ENCODE assay signal across 8 cellular contexts in the genomic region with DNA sequence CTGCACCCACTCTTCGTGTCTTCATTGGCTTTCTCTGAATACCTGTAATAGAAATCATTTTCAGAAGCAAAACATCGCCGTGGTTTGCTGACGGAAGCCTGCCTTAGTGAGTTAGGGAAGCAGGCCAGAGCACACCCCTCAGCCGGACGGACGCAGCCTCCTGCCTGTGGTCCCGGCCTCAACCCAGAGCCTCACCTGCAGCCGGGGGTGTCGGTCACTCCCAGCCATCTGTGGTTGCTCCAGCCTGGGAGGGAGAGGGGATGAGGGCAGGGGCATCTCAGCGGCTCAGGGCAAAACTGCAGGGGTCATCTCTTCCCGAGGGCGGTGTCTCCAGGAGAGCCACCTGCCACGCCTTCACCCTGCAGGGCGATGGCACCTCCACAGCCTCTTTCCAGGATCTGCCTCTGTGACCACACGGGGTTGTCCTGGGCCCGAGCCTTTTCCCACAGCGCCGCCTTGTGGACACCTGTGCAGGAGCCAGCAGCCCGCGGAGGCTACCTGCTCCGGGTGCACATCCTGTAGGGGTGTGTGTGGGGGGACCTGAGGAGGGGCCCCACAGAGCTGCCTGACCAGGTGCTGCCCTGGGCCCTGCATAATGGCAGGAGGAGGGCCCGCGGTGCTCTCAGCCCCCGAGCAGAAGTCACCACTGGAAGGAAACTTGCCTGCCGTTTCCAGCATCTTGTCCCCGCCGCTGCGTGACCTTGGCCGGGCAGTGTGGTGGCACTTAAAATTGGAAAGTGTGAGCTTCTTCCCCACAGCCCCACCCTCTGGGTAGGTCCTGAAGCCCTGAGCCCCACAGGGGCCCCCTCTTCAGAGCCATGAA. TPM values are rescaled to one million over a fixed set of nuclear protein-coding genes. Genes with fewer than 3 reads are reported as not detected.
A peak's percentile ranks its signal among the peaks of the same experiment; 100 is the strongest.
DNase-seq lines count a peak whose midpoint lies in the region; ATAC-seq and TF ChIP-seq lines count a peak whose summit lies in the region.

No MANE protein-coding gene starts in this region.

- H3K27me3 ChIP-seq in fibroblast of lung (ENCODE audit: control insufficient read depth, insufficient read depth, low read length) (no peaks in the 10 kb centered on the region), neural progenitor cell (no peaks in the 10 kb centered on the region)

- H3K9ac ChIP-seq in fibroblast of lung (ENCODE audit: insufficient read depth, low read length) = no peak overlapping the region
- no peak overlapping the region for H3K9ac ChIP-seq in neural progenitor cell

- H3K9me3 ChIP-seq in fibroblast of lung (ENCODE audit: control insufficient read depth, insufficient read depth, low read depth, low read length) (no peaks in the 10 kb centered on the region), neural progenitor cell (ENCODE audit: low read depth) (no peaks in the 10 kb centered on the region)

- H3F3A ChIP-seq in neural progenitor cell (ENCODE audit: low read depth) = no peaks in the 10 kb centered on the region

- no peak overlapping the region for H3K27ac Mint-ChIP-seq in neural progenitor cell

- peak; percentile 77 for ATAC-seq in GM19328 (IDR thresholded peaks at IDR 0.05; ENCODE audit: unreplicated experiment)
- ATAC-seq in HG03432 (IDR thresholded peaks at IDR 0.05; ENCODE audit: unreplicated experiment) = peak; percentile 92

- no peak overlapping the region for H3K27ac ChIP-seq in fibroblast of lung (ENCODE audit: insufficient read depth, low read length)
- H3K27ac ChIP-seq in neural progenitor cell = no peak overlapping the region

- DNase-seq in CD1c-positive myeloid dendritic cell (ENCODE audit: extremely low spot score) (peak; percentile 78), OCI-M1 (lab: John Stamatoyannopoulos, UW) (peak; percentile 47), fibroblast of lung (ENCODE audit: low read depth in 2 of 2) (peak; percentile 29 to 46), neural progenitor cell (ENCODE audit: low spot score) (peak; percentile 85), stromal cell of bone marrow (ENCODE audit: low read depth) (peak; percentile 5)
- DNase-seq in activated T-cell treated with anti-CD3 and anti-CD28 coated beads, Interleukin-2, amount 50 U/mL, for 48 hours = peak; percentile 89 to 90

- H3K36me3 ChIP-seq in fibroblast of lung (ENCODE audit: control insufficient read depth, insufficient read depth, low read length) = peaks cover 26% of the 10 kb centered on the region
- H3K36me3 ChIP-seq in neural progenitor cell = no peaks in the 10 kb centered on the region

- H3K4me2 ChIP-seq in fibroblast of lung (ENCODE audit: extremely low read depth, insufficient read depth, low read length) (no peak overlapping the region), neural progenitor cell (no peak overlapping the region)

- TF ChIP-seq CTCF in fibroblast of lung (conservative IDR thresholded peaks at IDR 0.05 in 1 of 2, IDR thresholded peaks at IDR 0.05 in 1 of 2; ENCODE audit: low read depth in 1 of 2, low read length in 2 of 2) = peak; percentile 83 to 86
- TF ChIP-seq CTCF in neural progenitor cell (IDR thresholded peaks at IDR 0.05) = peak; percentile 86

- peak overlapping the region; percentile 38 for H3K4me3 Mint-ChIP-seq in neural progenitor cell

- H2AFZ ChIP-seq in fibroblast of lung (ENCODE audit: low read length) (no peak overlapping the region), neural progenitor cell (replicated peaks) (no peak overlapping the region)

- peaks cover 5% of the 10 kb centered on the region for H3K4me1 Mint-ChIP-seq in neural progenitor cell

- no peaks in the 10 kb centered on the region for H3K9me3 Mint-ChIP-seq in neural progenitor cell

- no peaks in the 10 kb centered on the region for H4K20me1 ChIP-seq in fibroblast of lung (ENCODE audit: control insufficient read depth, extremely low read depth, insufficient read depth, low read length)
- H4K20me1 ChIP-seq in neural progenitor cell (ENCODE audit: low read depth) = peaks cover 14% of the 10 kb centered on the region

- peaks cover 29% of the 10 kb centered on the region for H3K79me2 ChIP-seq in fibroblast of lung (ENCODE audit: control insufficient read depth, insufficient read depth, low read length)
- no peaks in the 10 kb centered on the region for H3K79me2 ChIP-seq in neural progenitor cell (ENCODE audit: low read depth)

- H3K4me3 ChIP-seq in fibroblast of lung (replicated peaks in 1 of 4; ENCODE audit: control extremely low read depth in 1 of 4, insufficient read depth in 1 of 4, low read depth in 3 of 4, low read length in 4 of 4) = no peak overlapping the region
- no peak overlapping the region for H3K4me3 ChIP-seq in neural progenitor cell

- no peaks in the 10 kb centered on the region for H3K4me1 ChIP-seq in fibroblast of lung (ENCODE audit: control insufficient read depth, extremely low read depth, insufficient read depth, low read length)
- no peaks in the 10 kb centered on the region for H3K4me1 ChIP-seq in neural progenitor cell

- peaks cover 8% of the 10 kb centered on the region for H3K36me3 Mint-ChIP-seq in neural progenitor cell

- peaks cover 8% of the 10 kb centered on the region for H3K27me3 Mint-ChIP-seq in neural progenitor cell (ENCODE audit: insufficient read depth, low read depth)

RNA-seq across cellular contexts. Expression of a gene that starts 21.6 kb away (rescaled TPM):
- 27.5 and 32.2 TPM in 2 replicates for total RNA-seq in fibroblast of lung
- polyA plus RNA-seq in fibroblast of lung = 11.1 and 13.8 TPM in 2 replicates
- 25.2 and 33.2 TPM in 2 replicates for polyA plus RNA-seq in fibroblast of lung (2012)
- 13.3 and 20.7 TPM in 2 replicates for polyA minus RNA-seq in fibroblast of lung (ENCODE audit: low replicate concordance)
- 8.3 and 21.8 TPM in 2 replicates for total RNA-seq in neural progenitor cell (ENCODE audit: low replicate concordance)

Comparison
In these comparisons a context has a peak if more than half of its experiments do, and no peak if none do; other contexts are left out.
1. DNase-seq: peak in every context shown above with its lines; median percentile 90 in activated T-cell treated with anti-CD3 and anti-CD28 coated beads, Interleukin-2, amount 50 U/mL, for 48 hours; 85 in neural progenitor cell; 78 in CD1c-positive myeloid dendritic cell; 47 in OCI-M1; 38 in fibroblast of lung; 5 in stromal cell of bone marrow.